ENCODE assay signal across 8 cellular contexts in genomic region chr17:5097101-5097834, GRCh38. TPM values are rescaled to one million over a fixed set of nuclear protein-coding genes. Genes with fewer than 3 reads are reported as not detected.
DNase-seq lines count a peak whose midpoint lies in the region; ATAC-seq and TF ChIP-seq lines count a peak whose summit lies in the region.

No MANE protein-coding gene starts in this region.

- H3K4me1 ChIP-seq in body of pancreas = peaks cover 6% of the 10 kb centered on the region

- H3K27me3 Mint-ChIP-seq in activated CD4-positive, alpha-beta memory T cell treated with anti-CD3 and anti-CD28 coated beads for 36 hours = peaks cover 16% of the 10 kb centered on the region
- H3K27me3 Mint-ChIP-seq in activated CD4-positive, alpha-beta memory T cell treated with anti-CD3 and anti-CD28 coated beads, Interleukin-2, amount 10 ng/mL, durations not matched to agents 7 days and 5 days = peaks cover 19% of the 10 kb centered on the region
- no peaks in the 10 kb centered on the region for H3K27me3 Mint-ChIP-seq in memory B cell
- no peaks in the 10 kb centered on the region for H3K27me3 Mint-ChIP-seq in stimulated activated memory B cell treated with anti-CD40 and anti-IgM and Interleukin-4, amounts not matched to agents 10 μg/mL and 1 μg/mL and 100 μg/mL, for 72 hours

- WGBS in body of pancreas, 2 donors = 3% methylated on average over 60 of the region's 63 CpGs; no CpG with 5 or more reads in 1 of the 2 donors

- H3K27me3 ChIP-seq in body of pancreas = no peaks in the 10 kb centered on the region

- peaks cover 0 to 35% (median 0%) of the 10 kb centered on the region in 3 donors for H3K9me3 ChIP-seq in body of pancreas

- CTCF ChIA-PET in activated CD4-positive, alpha-beta memory T cell treated with anti-CD3 and anti-CD28 coated beads for 36 hours (lab: Charles Lee) = no interaction called here
- CTCF ChIA-PET in activated CD4-positive, alpha-beta memory T cell treated with anti-CD3 and anti-CD28 coated beads, Interleukin-2, amount 10 ng/mL, durations not matched to agents 7 days and 5 days (lab: Charles Lee) = no interaction called here

- POLR2A ChIA-PET in activated CD4-positive, alpha-beta memory T cell treated with anti-CD3 and anti-CD28 coated beads for 36 hours (lab: Charles Lee) = interaction anchor here (0.6 to 1.0 kb wide), 2 partner anchors 84 to 175 kb away, joined by 3 read pairs; no protein-coding TSS in a partner anchor
- POLR2A ChIA-PET in activated CD4-positive, alpha-beta memory T cell treated with anti-CD3 and anti-CD28 coated beads, Interleukin-2, amount 10 ng/mL, durations not matched to agents 7 days and 5 days (lab: Charles Lee) = interaction anchor here (0.6 kb wide), 1 partner anchor 40 kb away, joined by 4 read pairs; no protein-coding TSS in a partner anchor

- H3K27ac Mint-ChIP-seq in activated CD4-positive, alpha-beta memory T cell treated with anti-CD3 and anti-CD28 coated beads for 36 hours = no peak overlapping the region
- no peak overlapping the region for H3K27ac Mint-ChIP-seq in activated CD4-positive, alpha-beta memory T cell treated with anti-CD3 and anti-CD28 coated beads, Interleukin-2, amount 10 ng/mL, durations not matched to agents 7 days and 5 days
- H3K27ac Mint-ChIP-seq in memory B cell = no peak overlapping the region
- H3K27ac Mint-ChIP-seq in stimulated activated memory B cell treated with anti-CD40 and anti-IgM and Interleukin-4, amounts not matched to agents 10 μg/mL and 1 μg/mL and 100 μg/mL, for 72 hours = peak overlapping the region; percentile 76

- ATAC-seq in body of pancreas (peak; percentile 84), memory B cell (ENCODE audit: low read depth) (peak; percentile 90), GM21360 (IDR thresholded peaks at IDR 0.05; ENCODE audit: unreplicated experiment) (no peak), HG03460 (IDR thresholded peaks at IDR 0.05; ENCODE audit: unreplicated experiment) (no peak)
- ATAC-seq in stimulated activated memory B cell treated with anti-CD40 and anti-IgM and Interleukin-4, amounts not matched to agents 10 μg/mL and 1 μg/mL and 100 μg/mL, for 72 hours = peak; percentile 84

- H3K4me3 Mint-ChIP-seq in activated CD4-positive, alpha-beta memory T cell treated with anti-CD3 and anti-CD28 coated beads for 36 hours = peak overlapping the region; percentile 53
- H3K4me3 Mint-ChIP-seq in activated CD4-positive, alpha-beta memory T cell treated with anti-CD3 and anti-CD28 coated beads, Interleukin-2, amount 10 ng/mL, durations not matched to agents 7 days and 5 days = no peak overlapping the region
- H3K4me3 Mint-ChIP-seq in memory B cell = peak overlapping the region; percentile 81
- H3K4me3 Mint-ChIP-seq in stimulated activated memory B cell treated with anti-CD40 and anti-IgM and Interleukin-4, amounts not matched to agents 10 μg/mL and 1 μg/mL and 100 μg/mL, for 72 hours = peak overlapping the region; percentile 83

- no peak for TF ChIP-seq CTCF in body of pancreas (IDR thresholded peaks at IDR 0.05)

- peaks cover 0 to under 1% of the 10 kb centered on the region in 2 donors for H3K36me3 ChIP-seq in body of pancreas (replicated peaks in 1 of 2; ENCODE audit: insufficient read depth in 1 of 2, low read depth in 2 of 2)

- H3K36me3 Mint-ChIP-seq in activated CD4-positive, alpha-beta memory T cell treated with anti-CD3 and anti-CD28 coated beads for 36 hours = peaks cover 38% of the 10 kb centered on the region
- H3K36me3 Mint-ChIP-seq in activated CD4-positive, alpha-beta memory T cell treated with anti-CD3 and anti-CD28 coated beads, Interleukin-2, amount 10 ng/mL, durations not matched to agents 7 days and 5 days (ENCODE audit: low read depth) = peaks cover 40% of the 10 kb centered on the region
- H3K36me3 Mint-ChIP-seq in memory B cell = peaks cover 22% of the 10 kb centered on the region
- H3K36me3 Mint-ChIP-seq in stimulated activated memory B cell treated with anti-CD40 and anti-IgM and Interleukin-4, amounts not matched to agents 10 μg/mL and 1 μg/mL and 100 μg/mL, for 72 hours = peaks cover 35% of the 10 kb centered on the region

- peak overlapping the region; percentile 15 to 81 (median 36) for H3K27ac ChIP-seq in body of pancreas

- TF ChIP-seq POLR2A in body of pancreas (IDR thresholded peaks at IDR 0.05) = peak in 2 of 3 donors; percentile 43 to 46

- H3K9me3 Mint-ChIP-seq in activated CD4-positive, alpha-beta memory T cell treated with anti-CD3 and anti-CD28 coated beads for 36 hours = peaks cover 45% of the 10 kb centered on the region
- H3K9me3 Mint-ChIP-seq in activated CD4-positive, alpha-beta memory T cell treated with anti-CD3 and anti-CD28 coated beads, Interleukin-2, amount 10 ng/mL, durations not matched to agents 7 days and 5 days = peaks cover 56% of the 10 kb centered on the region
- peaks cover 13% of the 10 kb centered on the region for H3K9me3 Mint-ChIP-seq in memory B cell
- peaks cover 18% of the 10 kb centered on the region for H3K9me3 Mint-ChIP-seq in stimulated activated memory B cell treated with anti-CD40 and anti-IgM and Interleukin-4, amounts not matched to agents 10 μg/mL and 1 μg/mL and 100 μg/mL, for 72 hours

- intact Hi-C loops in activated CD4-positive, alpha-beta memory T cell treated with anti-CD3 and anti-CD28 coated beads for 36 hours (cut with micrococcal nuclease) = no loop called here
- intact Hi-C loops in body of pancreas (cut with DNase I) = no loop called here

- peak; percentile 33 for DNase-seq in activated CD4-positive, alpha-beta memory T cell treated with anti-CD3 and anti-CD28 coated beads for 36 hours
- DNase-seq in activated CD4-positive, alpha-beta memory T cell treated with anti-CD3 and anti-CD28 coated beads, Interleukin-2, amount 10 ng/mL, durations not matched to agents 7 days and 5 days = no peak
- DNase-seq in body of pancreas = peak; percentile 58 to 70 (median 66)
- DNase-seq in memory B cell (ENCODE audit: low spot score in 2 of 2) = peak; percentile 12 to 44
- DNase-seq in 8988T = no peak

- H3K4me1 Mint-ChIP-seq in activated CD4-positive, alpha-beta memory T cell treated with anti-CD3 and anti-CD28 coated beads for 36 hours (ENCODE audit: low read depth) = peaks cover 7% of the 10 kb centered on the region
- H3K4me1 Mint-ChIP-seq in activated CD4-positive, alpha-beta memory T cell treated with anti-CD3 and anti-CD28 coated beads, Interleukin-2, amount 10 ng/mL, durations not matched to agents 7 days and 5 days = no peaks in the 10 kb centered on the region
- H3K4me1 Mint-ChIP-seq in memory B cell = no peaks in the 10 kb centered on the region
- peaks cover 9% of the 10 kb centered on the region for H3K4me1 Mint-ChIP-seq in stimulated activated memory B cell treated with anti-CD40 and anti-IgM and Interleukin-4, amounts not matched to agents 10 μg/mL and 1 μg/mL and 100 μg/mL, for 72 hours

- H3K4me3 ChIP-seq in body of pancreas = peak overlapping the region in 1 of 2 donors; percentile 21

RNA-seq across cellular contexts. Expression of gene ZNF232, which starts 14.4 kb away (rescaled TPM):
- total RNA-seq in activated CD4-positive, alpha-beta memory T cell treated with anti-CD3 and anti-CD28 coated beads for 36 hours = 10 to 100 TPM; 13.6 to 14.2 TPM
- 1 to 10 TPM; 6.4 to 6.7 TPM for total RNA-seq in activated CD4-positive, alpha-beta memory T cell treated with anti-CD3 and anti-CD28 coated beads, Interleukin-2, amount 10 ng/mL, durations not matched to agents 7 days and 5 days
- total RNA-seq in body of pancreas = 1 to 10 TPM; 3.9 to 4.0 TPM

RNA-seq across cellular contexts. Expression of gene USP6, which starts 18.6 kb away (rescaled TPM):
- total RNA-seq in activated CD4-positive, alpha-beta memory T cell treated with anti-CD3 and anti-CD28 coated beads for 36 hours = under 1 TPM; 0.05 TPM
- under 1 TPM; 0.08 to 0.10 TPM for total RNA-seq in activated CD4-positive, alpha-beta memory T cell treated with anti-CD3 and anti-CD28 coated beads, Interleukin-2, amount 10 ng/mL, durations not matched to agents 7 days and 5 days
- not detected for total RNA-seq in body of pancreas

RNA-seq across cellular contexts. Expression of gene ZFP3, which starts 19.0 kb away (rescaled TPM):
- 1 to 10 TPM; 1.8 to 1.9 TPM for total RNA-seq in activated CD4-positive, alpha-beta memory T cell treated with anti-CD3 and anti-CD28 coated beads for 36 hours
- 1 to 10 TPM; 2.9 to 3.4 TPM for total RNA-seq in activated CD4-positive, alpha-beta memory T cell treated with anti-CD3 and anti-CD28 coated beads, Interleukin-2, amount 10 ng/mL, durations not matched to agents 7 days and 5 days
- 1 to 10 TPM; 5.3 to 5.4 TPM for total RNA-seq in body of pancreas

Comparison
In these comparisons a context has a peak if more than half of its experiments do, and no peak if none do; other contexts are left out.
1. DNase-seq: peak in activated CD4-positive, alpha-beta memory T cell treated with anti-CD3 and anti-CD28 coated beads for 36 hours (single experiment), body of pancreas (4 of 4) and memory B cell (2 of 2); none in activated CD4-positive, alpha-beta memory T cell treated with anti-CD3 and anti-CD28 coated beads, Interleukin-2, amount 10 ng/mL, durations not matched to agents 7 days and 5 days (single experiment) and 8988T (single experiment).
2. ATAC-seq: peak in body of pancreas (single experiment), memory B cell (single experiment) and stimulated activated memory B cell treated with anti-CD40 and anti-IgM and Interleukin-4, amounts not matched to agents 10 μg/mL and 1 μg/mL and 100 μg/mL, for 72 hours (single experiment); none in GM21360 (single experiment) and HG03460 (single experiment).